ENCODE assay signal across 18 cellular contexts in the genomic region with DNA sequence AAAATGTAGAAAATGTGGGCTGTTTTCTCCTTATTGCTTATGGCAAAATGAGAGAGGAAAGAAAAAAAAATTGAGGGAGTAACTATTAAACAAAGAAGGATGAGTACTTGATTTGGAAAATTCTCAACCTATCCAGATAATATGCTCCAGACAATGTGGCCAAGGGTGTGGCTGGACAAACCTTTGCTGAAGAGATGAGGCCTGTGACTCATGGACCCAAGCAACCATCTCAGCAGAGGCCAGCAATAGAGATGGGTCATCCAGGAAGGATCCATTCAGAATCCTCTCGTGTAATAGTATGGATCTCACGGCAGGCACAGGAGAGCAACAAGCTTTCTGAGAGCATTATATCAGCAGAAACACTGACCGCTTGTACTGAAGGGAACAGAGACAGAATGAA.
DNase-seq lines count a peak whose midpoint lies in the region; ATAC-seq, FAIRE-seq and TF ChIP-seq lines count a peak whose summit lies in the region.
"Had no signal": no experiment of that assay in that cellular context is flagged by ENCODE, and none has a peak within 500 bp of the region (broad histone marks: within the 10 kb centered on the region; RNA-seq: fewer than 3 reads in every experiment).

No MANE protein-coding gene starts in this region.

- H3K27me3 Mint-ChIP-seq in MCF 10A (ENCODE audit: insufficient read depth, unreplicated experiment): no peaks in the 10 kb centered on the region

- peaks cover 11% of the 10 kb centered on the region for H3K9me3 Mint-ChIP-seq in MCF 10A (ENCODE audit: unreplicated experiment)
- H3K9me3 Mint-ChIP-seq: CD8-positive, alpha-beta T cell; H9 had no signal

- POLR2A ChIA-PET in MCF 10A (lab: Yijun Ruan, JAX): no interaction called here

- H3K4me2 ChIP-seq in mammary epithelial cell (ENCODE audit: insufficient read depth, low read depth, low read length): no peak overlapping the region
- H3K4me2 ChIP-seq: A549; BLaER1 treated with 17β-estradiol and CSF1 and Interleukin-3, amounts not matched to agents 10 nM and 100 nM had no signal

- no peaks in the 10 kb centered on the region for H3K36me3 Mint-ChIP-seq in MCF 10A (ENCODE audit: insufficient read depth, unreplicated experiment)
- H3K36me3 Mint-ChIP-seq: CD8-positive, alpha-beta T cell had no signal

- no peaks in the 10 kb centered on the region for H3K36me3 ChIP-seq in mammary epithelial cell (ENCODE audit: insufficient read depth, low read length)
- no peaks in the 10 kb centered on the region for H3K36me3 ChIP-seq in bronchial epithelial cell (ENCODE audit: control insufficient read depth, insufficient read depth, low read length)
- H3K36me3 ChIP-seq: BLaER1 treated with 17β-estradiol and CSF1 and Interleukin-3, amounts not matched to agents 10 nM and 100 nM had no signal

- WGBS in mammary epithelial cell (ENCODE audit: low coverage, missing lambda C conversion rate): 93% methylated on average over 3 of the region's 3 CpGs

- peaks cover 8% of the 10 kb centered on the region for H3K4me1 Mint-ChIP-seq in MCF 10A (ENCODE audit: insufficient read depth, unreplicated experiment)
- H3K4me1 Mint-ChIP-seq: B cell, H9 had no signal

- H2AFZ ChIP-seq in mammary epithelial cell (ENCODE audit: low read depth, low read length): no peak overlapping the region

- H3K4me3 Mint-ChIP-seq in MCF 10A (ENCODE audit: unreplicated experiment): no peak overlapping the region
- H3K4me3 Mint-ChIP-seq: B cell; CD8-positive, alpha-beta T cell; H9 had no signal

- FAIRE-seq in bronchial epithelial cell (lab: Jason Lieb, UNC): peak; percentile 13
- FAIRE-seq: A549, G401.6, GM12891, H1 had no signal

- intact Hi-C loops in MCF 10A (cut with micrococcal nuclease): no loop called here
- intact Hi-C loops in mammary epithelial cell (cut with micrococcal nuclease): loop anchor here (2.0 kb wide), 1 partner anchor 55 kb away; no protein-coding TSS in a partner anchor

- H3K4me1 ChIP-seq in mammary epithelial cell (ENCODE audit: insufficient read depth, low read length): no peaks in the 10 kb centered on the region
- H3K4me1 ChIP-seq: A549 had no signal

- dilution Hi-C loops in mammary epithelial cell (cut with HindIII; ENCODE audit: low sequenced_read_pairs): no loop called here

- H3K27ac Mint-ChIP-seq in MCF 10A (ENCODE audit: low read depth, unreplicated experiment): no peak overlapping the region
- H3K27ac Mint-ChIP-seq: B cell; CD8-positive, alpha-beta T cell; H9 had no signal

- no peaks in the 10 kb centered on the region for H3K79me2 ChIP-seq in mammary epithelial cell (ENCODE audit: insufficient read depth, low read length)

- in situ Hi-C loops in mammary epithelial cell (cut with MboI; ENCODE audit: low sequenced_read_pairs in 2 of 2): no loop called here

- CTCF ChIA-PET in MCF 10A (lab: Yijun Ruan, JAX): no interaction called here
- CTCF ChIA-PET in mammary epithelial cell (lab: Charles Lee; ENCODE audit: low non-redundant PET): no interaction called here

- H4K20me1 ChIP-seq in mammary epithelial cell (ENCODE audit: insufficient read depth, low read length): no peaks in the 10 kb centered on the region
- H4K20me1 ChIP-seq: BLaER1 treated with 17β-estradiol and CSF1 and Interleukin-3, amounts not matched to agents 10 nM and 100 nM had no signal

- H3K27me3 ChIP-seq in mammary epithelial cell (ENCODE audit: insufficient read depth, low read length) (no peaks in the 10 kb centered on the region), bronchial epithelial cell (ENCODE audit: control insufficient read depth, insufficient read depth, low read length) (no peaks in the 10 kb centered on the region)
- H3K27me3 ChIP-seq: BLaER1 treated with 17β-estradiol and CSF1 and Interleukin-3, amounts not matched to agents 10 nM and 100 nM had no signal

- DNase-seq in MCF 10A (ENCODE audit: unreplicated experiment): peak; percentile 11
- DNase-seq in mammary epithelial cell: no peak
- DNase-seq in bronchial epithelial cell (ENCODE audit: low read depth): peak; percentile 24
- peak; percentile 43 for DNase-seq in fibroblast of the aortic adventitia (ENCODE audit: low read depth)
- no peak for DNase-seq in HPDE6-E6E7 (ENCODE audit: extremely low spot score)
- DNase-seq in NOMO-1 (lab: John Stamatoyannopoulos, UW; ENCODE audit: unreplicated experiment in 2 of 2): no peak
- DNase-seq: Calu3; CD8-positive, alpha-beta T cell; H9 had no signal

- H3K9ac ChIP-seq in mammary epithelial cell (ENCODE audit: insufficient read depth, low read length): no peak overlapping the region
- H3K9ac ChIP-seq: BLaER1 treated with 17β-estradiol and CSF1 and Interleukin-3, amounts not matched to agents 10 nM and 100 nM had no signal

- no peaks in the 10 kb centered on the region for H3K9me3 ChIP-seq in mammary epithelial cell (replicated peaks; ENCODE audit: insufficient read depth, low read length)
- H3K9me3 ChIP-seq: A549 had no signal

- H3K4me3 ChIP-seq in mammary epithelial cell (replicated peaks in 1 of 3; ENCODE audit: insufficient read depth in 1 of 3, low read depth in 2 of 3, low read length in 3 of 3): no peak overlapping the region
- H3K4me3 ChIP-seq in bronchial epithelial cell (ENCODE audit: low read depth, low read length): no peak overlapping the region
- no peak overlapping the region for H3K4me3 ChIP-seq in fibroblast of the aortic adventitia (ENCODE audit: low read depth, low read length)
- H3K4me3 ChIP-seq: A549; BLaER1 treated with 17β-estradiol and CSF1 and Interleukin-3, amounts not matched to agents 10 nM and 100 nM had no signal

- ATAC-seq in GM18858 (IDR thresholded peaks at IDR 0.05; ENCODE audit: unreplicated experiment): no peak
- ATAC-seq in HG03280 (IDR thresholded peaks at IDR 0.05; ENCODE audit: unreplicated experiment): no peak
- ATAC-seq: A549; CD8-positive, alpha-beta T cell had no signal

- no peak for TF ChIP-seq CTCF in MCF 10A (IDR thresholded peaks at IDR 0.05; ENCODE audit: unreplicated experiment)
- no peak for TF ChIP-seq CTCF in mammary epithelial cell (conservative IDR thresholded peaks at IDR 0.05 in 1 of 2, IDR thresholded peaks at IDR 0.05 in 1 of 2; ENCODE audit: extremely low read depth in 1 of 2, insufficient read depth in 1 of 2, low read depth in 1 of 2, low read length in 2 of 2)
- TF ChIP-seq CTCF in bronchial epithelial cell (IDR thresholded peaks at IDR 0.05; ENCODE audit: insufficient read depth, low read length, severe bottlenecking): no peak
- TF ChIP-seq CTCF in fibroblast of the aortic adventitia (IDR thresholded peaks at IDR 0.05; ENCODE audit: insufficient read depth, low read length): no peak

- BruUV-seq in MCF 10A (replicated peaks; lab: Mats Ljungman, UMichigan) (no TSS peak), mammary epithelial cell (replicated peaks; lab: Mats Ljungman, UMichigan) (no TSS peak)

- H3K27ac ChIP-seq in mammary epithelial cell (ENCODE audit: insufficient read depth, low read depth, low read length): no peak overlapping the region
- H3K27ac ChIP-seq: 22Rv1; A549; BLaER1 treated with 17β-estradiol and CSF1 and Interleukin-3, amounts not matched to agents 10 nM and 100 nM had no signal

Comparison
In these comparisons a context has a peak if more than half of its experiments do, and no peak if none do; other contexts are left out.
1. DNase-seq: peak in MCF 10A (single experiment), bronchial epithelial cell (single experiment) and fibroblast of the aortic adventitia (single experiment); none in mammary epithelial cell (single experiment), HPDE6-E6E7 (single experiment) and NOMO-1 (0 of 2).